Comparison of ENCODE assay signal across 26 cellular contexts in the genomic region with DNA sequence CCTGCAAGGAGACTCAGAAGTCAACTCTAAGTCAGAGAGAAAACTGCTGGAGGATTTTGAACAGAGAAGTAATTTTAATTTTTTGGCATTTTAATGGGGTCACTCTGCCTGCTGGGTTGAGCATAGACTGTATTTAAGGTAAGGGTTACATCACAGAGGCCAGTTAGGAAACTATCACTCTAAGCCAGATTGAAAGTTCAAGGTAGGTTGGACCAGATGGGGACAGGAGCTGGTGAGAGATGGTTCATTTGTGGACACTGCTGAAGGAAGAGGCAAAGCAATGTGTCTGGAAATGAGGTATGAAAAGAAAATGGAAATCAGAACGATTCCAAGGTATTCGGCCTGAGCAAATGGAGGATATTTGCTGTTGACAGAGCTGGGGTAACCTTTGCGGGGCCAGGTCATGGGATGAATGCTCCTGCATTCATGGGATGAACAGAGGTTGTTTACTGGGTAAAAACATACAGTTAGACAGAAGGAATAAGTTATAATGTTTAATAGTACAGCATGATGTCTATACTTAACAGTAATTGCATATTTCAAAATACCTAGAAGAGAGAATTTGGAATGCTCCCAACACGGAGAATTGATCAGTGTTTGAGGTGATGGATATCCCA. TPM values are rescaled to one million over a fixed set of nuclear protein-coding genes. Genes with fewer than 3 reads are reported as not detected.
DNase-seq lines count a peak whose midpoint lies in the region; ATAC-seq and TF ChIP-seq lines count a peak whose summit lies in the region.
"Had no signal": no experiment of that assay in that cellular context is flagged by ENCODE, and none has a peak within 500 bp of the region (broad histone marks: within the 10 kb centered on the region; RNA-seq: fewer than 3 reads in every experiment).

No MANE protein-coding gene starts in this region.

- H3K27ac ChIP-seq in ACC112 (ENCODE audit: low read depth, low read length) (peak overlapping the region; percentile 25; the same call in 1 of the 2 replicates), psoas muscle (peak overlapping the region; percentile 17), RWPE1 (no peak overlapping the region), suprapubic skin (no peak overlapping the region)
- H3K27ac ChIP-seq: BLaER1, HL-60, lower lobe of right lung, sigmoid colon, tibial nerve had no signal

- no peak for TF ChIP-seq POLR2A in suprapubic skin (IDR thresholded peaks at IDR 0.05)

- H3K9ac ChIP-seq in adipocyte (ENCODE audit: low read length), result no peak overlapping the region
- H3K9ac ChIP-seq: BLaER1 had no signal

- H3K4me1 ChIP-seq in ACC112 (ENCODE audit: control insufficient read depth, insufficient read depth, low read length, unreplicated experiment) (peaks cover 9% of the 10 kb centered on the region), adipocyte (ENCODE audit: control insufficient read depth, insufficient read depth, low read length) (peaks cover 23% of the 10 kb centered on the region), psoas muscle (peaks cover 15% of the 10 kb centered on the region), suprapubic skin (peaks cover 25% of the 10 kb centered on the region)
- H3K4me1 ChIP-seq: BLaER1 had no signal

- POLR2A ChIA-PET in RWPE1 (lab: Yijun Ruan, JAX; ENCODE audit: low non-redundant PET), result no interaction called here

- no peaks in the 10 kb centered on the region for H3K27me3 ChIP-seq in ACC112 (ENCODE audit: insufficient read depth, low read length)
- H3K27me3 ChIP-seq in adipocyte (replicated peaks; ENCODE audit: control insufficient read depth, insufficient read depth, low read length), result no peaks in the 10 kb centered on the region
- no peaks in the 10 kb centered on the region for H3K27me3 ChIP-seq in psoas muscle (ENCODE audit: insufficient read depth in 3 of 3, low read length in 2 of 3)
- H3K27me3 ChIP-seq in suprapubic skin, result no peaks in the 10 kb centered on the region
- H3K27me3 ChIP-seq: BLaER1, dorsolateral prefrontal cortex, sigmoid colon, tibial nerve had no signal

- ATAC-seq in left lobe of liver, result peak; percentile 92
- peak in 2 of 4 donors; percentile 50 to 61 for ATAC-seq in psoas muscle
- ATAC-seq: stimulated activated naive CD8-positive, alpha-beta T cell treated with anti-CD3 and anti-CD28 coated beads, Interleukin-15, Interleukin-2, amounts not matched to agents 100 U/mL and 50 U/mL, for 24 hours had no signal

- H3K9me3 ChIP-seq in adipocyte (ENCODE audit: control insufficient read depth, low read length) (no peaks in the 10 kb centered on the region), psoas muscle (no peaks in the 10 kb centered on the region), suprapubic skin (no peaks in the 10 kb centered on the region)
- H3K9me3 ChIP-seq: BLaER1, lower lobe of right lung, sigmoid colon, tibial nerve had no signal

- CTCF ChIA-PET in RWPE1 (lab: Yijun Ruan, JAX), result interaction anchor here (0.6 kb wide), 1 partner anchor 64 kb away, joined by 4 read pairs; no protein-coding TSS in a partner anchor

- WGBS in psoas muscle, 3 donors, result 62 to 76% (median 67%) methylated on average over 4 of the region's 4 CpGs
- WGBS in suprapubic skin, result 89% methylated on average over 4 of the region's 4 CpGs

- H3K4me3 ChIP-seq in ACC112 (ENCODE audit: low read depth, low read length) (no peak overlapping the region), adipocyte (ENCODE audit: low read length) (peak overlapping the region; percentile 38), psoas muscle (peak overlapping the region; percentile 43), suprapubic skin (no peak overlapping the region)
- H3K4me3 ChIP-seq: BLaER1, lower lobe of right lung, sigmoid colon, tibial nerve had no signal

- no peaks in the 10 kb centered on the region for H3K79me2 ChIP-seq in ACC112 (ENCODE audit: control insufficient read depth, insufficient read depth, low read length, unreplicated experiment)

- DNase-seq in adipocyte (ENCODE audit: low read depth) (no peak), left lobe of liver (ENCODE audit: low spot score) (no peak), psoas muscle (no peak), RWPE1 (ENCODE audit: low spot score) (no peak), suprapubic skin (ENCODE audit: low spot score in 2 of 2) (no peak), LoVo (ENCODE audit: low spot score) (no peak), SW 1271 (lab: John Stamatoyannopoulos, UW) (no peak)
- DNase-seq: activated CD4-positive, alpha-beta T cell treated with anti-CD3 and anti-CD28 coated beads for 48 hours; activated gamma-delta T cell; activated naive CD8-positive, alpha-beta T cell treated with anti-CD3 and anti-CD28 coated beads, Interleukin-2, amount 10 ng/mL, durations not matched to agents 7 days and 5 days; activated T-cell treated with anti-CD3 and anti-CD28 coated beads, Interleukin-2, amount 50 U/mL, for 24 hours; dorsolateral prefrontal cortex; Kasumi-1; kidney; lower lobe of right lung; NCI-H1694; NCI-H446 treated with DMSO at 0.1 percent for 48 hours; posterior cingulate gyrus; sigmoid colon; stimulated activated naive CD8-positive, alpha-beta T cell treated with anti-CD3 and anti-CD28 coated beads, Interleukin-15, Interleukin-2, amounts not matched to agents 100 U/mL and 50 U/mL, for 24 hours; T-helper 2 cell had no signal

- TF ChIP-seq CTCF in psoas muscle (IDR thresholded peaks at IDR 0.05) (no peak), RWPE1 (conservative IDR thresholded peaks at IDR 0.05; ENCODE audit: low read depth) (no peak), suprapubic skin (IDR thresholded peaks at IDR 0.05) (no peak)

- intact Hi-C loops in psoas muscle (cut with DNase I), result no loop called here

- TF ChIP-seq EP300 in suprapubic skin (IDR thresholded peaks at IDR 0.05), result no peak

- H3K36me3 ChIP-seq in ACC112 (ENCODE audit: insufficient read depth, low read length) (no peaks in the 10 kb centered on the region), adipocyte (ENCODE audit: control insufficient read depth, insufficient read depth, low read length, severe bottlenecking) (no peaks in the 10 kb centered on the region), psoas muscle (ENCODE audit: insufficient read depth in 1 of 2, low read depth in 1 of 2) (no peaks in the 10 kb centered on the region), suprapubic skin (no peaks in the 10 kb centered on the region)
- H3K36me3 ChIP-seq: BLaER1, lower lobe of right lung, sigmoid colon, tibial nerve had no signal

- H2AFZ ChIP-seq in ACC112 (ENCODE audit: low read length, unreplicated experiment), result peak overlapping the region; percentile 48

RNA-seq across cellular contexts. Expression of a gene that starts 26.9 kb away (rescaled TPM):
- total RNA-seq in left lobe of liver (12.6 TPM), psoas muscle (1 to 10 TPM; 1.4 to 4.2 (median 1.8) TPM), suprapubic skin (1 to 10 TPM; 1.6 to 3.6 (median 3.0) TPM)
- polyA plus RNA-seq in psoas muscle, result 1 to 10 TPM in 1 of 3 donors, under 1 TPM in 2; 0.10 to 1.3 (median 0.44) TPM
- total RNA-seq: endothelial cell of umbilical vein had no signal

Comparison
In these comparisons a context has a peak if more than half of its experiments do, and no peak if none do; other contexts are left out.
1. H3K27ac ChIP-seq: peak in ACC112 (single experiment) and psoas muscle (single experiment); none in RWPE1 (single experiment) and suprapubic skin (single experiment).
2. H3K4me3 ChIP-seq: peak in adipocyte (single experiment) and psoas muscle (single experiment); none in ACC112 (single experiment) and suprapubic skin (single experiment).